ENCODE assay signal across 31 cellular contexts in the genomic region with DNA sequence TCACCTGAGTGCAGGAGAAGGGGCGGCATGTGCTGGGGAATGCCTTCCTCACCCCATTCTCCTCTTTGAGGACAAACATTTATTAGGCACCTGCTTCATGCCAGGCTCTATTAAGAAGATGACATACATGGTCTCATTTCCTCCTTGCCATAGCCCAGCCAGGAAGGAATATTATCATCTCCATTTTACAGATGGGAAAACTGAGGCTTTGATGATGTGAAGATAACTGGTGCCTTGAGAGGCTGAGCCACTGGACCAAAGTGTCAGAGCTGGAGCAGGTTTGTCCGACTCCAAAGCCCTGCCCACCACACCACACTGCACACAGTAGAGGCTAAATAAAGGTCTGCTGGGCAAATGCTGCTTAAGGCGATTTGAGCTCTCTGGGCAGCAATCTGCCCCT. TPM values are rescaled to one million over a fixed set of nuclear protein-coding genes. Genes with fewer than 3 reads are reported as not detected.
"Had no signal": no experiment of that assay in that cellular context is flagged by ENCODE, and none has a peak within 500 bp of the region (broad histone marks: within the 10 kb centered on the region; RNA-seq: fewer than 3 reads in every experiment).

No MANE protein-coding gene starts in this region.

- FAIRE-seq: pancreas had no signal

- H3K36me3 ChIP-seq: neutrophil, pancreas, spleen, suprapubic skin, tibial artery, transverse colon, upper lobe of right lung, uterus had no signal

- H3K27ac ChIP-seq: neutrophil, pancreas, psoas muscle, skin epidermis, spleen, suprapubic skin, testis, tibial artery, transverse colon, upper lobe of right lung, uterus had no signal

- DNase-seq: naive thymus-derived CD8-positive, alpha-beta T cell; nephron progenitor cell; nucleus accumbens; pancreas; psoas muscle; right cardiac atrium; stimulated activated CD4-positive, alpha-beta T cell treated with anti-CD3 and anti-CD28 coated beads, Interleukin-12 subunit alpha, Interleukin-12 subunit beta, amount 100 ng/mL, for 4 hours; stimulated activated CD4-positive, alpha-beta T cell treated with anti-CD3 and anti-CD28 coated beads, Interleukin-1b, Interleukin-23, amount 100 ng/mL, for 48 hours; stimulated activated CD4-positive, alpha-beta T cell treated with anti-CD3 and anti-CD28 coated beads, Interleukin-4, amount 100 ng/mL, for 1 hour; stimulated activated CD4-positive, alpha-beta T cell treated with anti-CD3 and anti-CD28 coated beads, Interleukin-4, amount 100 ng/mL, for 4 hours; stimulated activated CD8-positive, alpha-beta memory T cell treated with anti-CD3 and anti-CD28 coated beads, Interleukin-4, amount 100 ng/mL, for 48 hours; stimulated activated naive CD4-positive, alpha-beta T cell; stimulated activated naive CD8-positive, alpha-beta T cell treated with anti-CD3 and anti-CD28 coated beads, Interleukin-15, amount 100 ng/mL, for 72 hours; stimulated activated naive CD8-positive, alpha-beta T cell treated with anti-CD3 and anti-CD28 coated beads, Interleukin-15, Interleukin-2, amounts not matched to agents 100 U/mL and 50 U/mL, for 24 hours; substantia nigra; testis; tibial artery; transverse colon; upper lobe of right lung; uterus had no signal

- H3K4me3 ChIP-seq: pancreas, psoas muscle, skin epidermis, smooth muscle cell, spleen, suprapubic skin, testis, tibial artery, transverse colon, upper lobe of right lung, uterus had no signal

- H3K9me3 ChIP-seq: neutrophil, pancreas, psoas muscle, spleen, suprapubic skin, testis, tibial artery, transverse colon, upper lobe of right lung, uterus had no signal

- ATAC-seq: naive thymus-derived CD8-positive, alpha-beta T cell; natural killer cell treated with Interleukin-12 subunit alpha and Interleukin-12 subunit beta and Interleukin-15 and Interleukin-18, amount 100 ng/mL, for 72 hours; pancreas; psoas muscle; right cardiac atrium; sciatic nerve; stimulated activated memory B cell treated with anti-CD40 and anti-IgM and Interleukin-4, amounts not matched to agents 10 μg/mL and 1 μg/mL and 100 μg/mL, for 72 hours; stimulated activated naive CD8-positive, alpha-beta T cell treated with anti-CD3 and anti-CD28 coated beads, Interleukin-15, amount 100 ng/mL, for 72 hours; stimulated activated naive CD8-positive, alpha-beta T cell treated with anti-CD3 and anti-CD28 coated beads, Interleukin-15, Interleukin-2, amounts not matched to agents 100 U/mL and 50 U/mL, for 24 hours; upper lobe of right lung had no signal

- H3K27me3 ChIP-seq: neutrophil, pancreas, spleen, suprapubic skin, testis, upper lobe of right lung, uterus had no signal

- H3K4me2 ChIP-seq: smooth muscle cell had no signal

- H3K4me1 ChIP-seq: pancreas, psoas muscle, spleen, testis, tibial artery, transverse colon, upper lobe of right lung, uterus had no signal

RNA-seq across cellular contexts. Expression of a gene that starts 45.4 kb away (rescaled TPM):
- total RNA-seq: naive thymus-derived CD8-positive, alpha-beta T cell; natural killer cell treated with Interleukin-12 subunit alpha and Interleukin-12 subunit beta and Interleukin-15 and Interleukin-18, amount 100 ng/mL, for 72 hours; osteocyte; progenitor cell of endocrine pancreas; renal cortical epithelial cell; smooth muscle cell; spleen had no signal
- polyA plus RNA-seq: naive thymus-derived CD8-positive, alpha-beta T cell had no signal
